In the genomic region with DNA sequence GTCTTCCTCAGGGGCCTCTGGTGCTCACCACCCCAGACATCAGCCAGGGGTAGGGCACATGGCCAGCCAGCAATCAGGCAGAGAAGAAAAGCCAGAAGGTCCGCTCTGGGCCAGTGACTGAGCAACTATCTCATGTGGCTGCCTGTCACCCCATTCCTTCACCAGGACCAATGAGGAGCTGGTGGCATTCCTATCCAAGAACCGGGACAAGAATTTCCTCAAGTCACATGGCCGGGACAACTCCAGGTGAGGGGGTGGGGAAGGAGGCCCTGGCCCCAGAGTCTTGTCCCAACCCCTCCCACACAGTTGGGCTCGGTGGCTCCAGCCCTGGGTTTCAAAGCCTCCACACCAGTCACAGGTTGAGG, we compare ENCODE assay signal across 17 cellular contexts.
"Had no signal": no experiment of that assay in that cellular context is flagged by ENCODE, and none has a peak within 500 bp of the region (broad histone marks: within the 10 kb centered on the region; RNA-seq: fewer than 3 reads in every experiment).

No MANE protein-coding gene starts in this region.

- DNase-seq: cortex of kidney; effector CD8-positive, alpha-beta T cell; kidney glomerular epithelial cell; mucosa of descending colon; naive thymus-derived CD8-positive, alpha-beta T cell; small intestine; stimulated activated CD4-positive, alpha-beta T cell treated with anti-CD3 and anti-CD28 coated beads, Interleukin-12 subunit alpha, Interleukin-12 subunit beta, amount 100 ng/mL, for 4 hours; stimulated activated naive CD4-positive, alpha-beta T cell treated with Interleukin-2 at 50 U/mL for 16 hours; thyroid gland; uterus had no signal

- H3K9me3 Mint-ChIP-seq: naive thymus-derived CD8-positive, alpha-beta T cell; type B pancreatic cell had no signal

- H3K36me3 ChIP-seq: ovary, uterus had no signal

- H3K4me3 ChIP-seq: dorsolateral prefrontal cortex, esophagus muscularis mucosa, gastrocnemius medialis, mucosa of descending colon, ovary, right atrium auricular region, suprapubic skin, thyroid gland, uterus had no signal

- ATAC-seq: gastrocnemius medialis; mucosa of descending colon; naive thymus-derived CD8-positive, alpha-beta T cell had no signal

- H3K27me3 Mint-ChIP-seq: naive thymus-derived CD8-positive, alpha-beta T cell; type B pancreatic cell had no signal

- H3K9me3 ChIP-seq: esophagus muscularis mucosa, gastrocnemius medialis, mucosa of descending colon, ovary, right atrium auricular region, suprapubic skin, thyroid gland, uterus had no signal

- H3K4me3 Mint-ChIP-seq: naive thymus-derived CD8-positive, alpha-beta T cell; type B pancreatic cell had no signal

- H3K27ac ChIP-seq: dorsolateral prefrontal cortex, esophagus muscularis mucosa, gastrocnemius medialis, ovary, right atrium auricular region, suprapubic skin, thyroid gland, uterus had no signal

- H3K27me3 ChIP-seq: dorsolateral prefrontal cortex, esophagus muscularis mucosa, gastrocnemius medialis, ovary, right atrium auricular region, suprapubic skin, thyroid gland, uterus had no signal

- H3K4me1 ChIP-seq: gastrocnemius medialis, right atrium auricular region, suprapubic skin, thyroid gland, uterus had no signal

- H3K27ac Mint-ChIP-seq: type B pancreatic cell had no signal
